9 cellular contexts compared by ENCODE assay signal in genomic region chr7:47088329-47089067, GRCh38.
A peak's percentile ranks its signal among the peaks of the same experiment; 100 is the strongest.
DNase-seq lines count a peak whose midpoint lies in the region; ATAC-seq and TF ChIP-seq lines count a peak whose summit lies in the region.
"Had no signal": no experiment of that assay in that cellular context is flagged by ENCODE, and none has a peak within 500 bp of the region (broad histone marks: within the 10 kb centered on the region; RNA-seq: fewer than 3 reads in every experiment).

No MANE protein-coding gene starts in this region.

- H3K27ac Mint-ChIP-seq in chondrocyte (ENCODE audit: unreplicated experiment), result no peak overlapping the region

- no peaks in the 10 kb centered on the region for H3K9me3 ChIP-seq in Peyer's patch
- H3K9me3 ChIP-seq in left lung, result no peaks in the 10 kb centered on the region
- H3K9me3 ChIP-seq in thyroid gland, result no peaks in the 10 kb centered on the region

- peak; percentile 87 for DNase-seq in DMS 273 (lab: John Stamatoyannopoulos, UW; ENCODE audit: unreplicated experiment)
- peak; percentile 11 for DNase-seq in GM19238 (ENCODE audit: insufficient read length, low spot score)
- DNase-seq in Peyer's patch, result peak in 2 of 3 donors; percentile 21 to 61
- no peak for DNase-seq in chondrocyte (ENCODE audit: low spot score)
- DNase-seq in left lung, result no peak
- DNase-seq in thyroid gland, result peak; percentile 66 to 68
- DNase-seq in effector CD8-positive, alpha-beta T cell (lab: John Stamatoyannopoulos, UW), result no peak

- peak; percentile 17 to 82 (median 79) for TF ChIP-seq CTCF in Peyer's patch (IDR thresholded peaks at IDR 0.05)
- TF ChIP-seq CTCF in chondrocyte (IDR thresholded peaks at IDR 0.05), result peak; percentile 100
- TF ChIP-seq CTCF in left lung (IDR thresholded peaks at IDR 0.05), result peak; percentile 81 to 82
- peak; percentile 79 to 91 (median 88) for TF ChIP-seq CTCF in thyroid gland (IDR thresholded peaks at IDR 0.05)

- ATAC-seq in HG03457 (IDR thresholded peaks at IDR 0.05; ENCODE audit: unreplicated experiment) (peak; percentile 52), left lung (peak; percentile 95)

- no peaks in the 10 kb centered on the region for H3K36me3 Mint-ChIP-seq in chondrocyte (ENCODE audit: low read depth)
- H3K36me3 Mint-ChIP-seq: activated naive CD4-positive, alpha-beta T cell treated with anti-CD3 and anti-CD28 coated beads, Interleukin-2, amount 50 U/mL, for 72 hours had no signal

- H3K4me1 Mint-ChIP-seq in chondrocyte (ENCODE audit: low read depth), result peaks cover 43% of the 10 kb centered on the region

- TF ChIP-seq POLR2A in Peyer's patch (IDR thresholded peaks at IDR 0.05) (no peak), thyroid gland (IDR thresholded peaks at IDR 0.05) (no peak)

- no peaks in the 10 kb centered on the region for H3K9me3 Mint-ChIP-seq in chondrocyte (ENCODE audit: low read depth)
- H3K9me3 Mint-ChIP-seq: activated naive CD4-positive, alpha-beta T cell treated with anti-CD3 and anti-CD28 coated beads, Interleukin-2, amount 50 U/mL, for 72 hours had no signal

- H3K27me3 ChIP-seq in Peyer's patch, result no peaks in the 10 kb centered on the region
- no peaks in the 10 kb centered on the region for H3K27me3 ChIP-seq in left lung
- H3K27me3 ChIP-seq in thyroid gland, result no peaks in the 10 kb centered on the region

- H3K36me3 ChIP-seq in Peyer's patch (no peaks in the 10 kb centered on the region), left lung (no peaks in the 10 kb centered on the region), thyroid gland (no peaks in the 10 kb centered on the region)

- no peak overlapping the region for H3K27ac ChIP-seq in Peyer's patch
- H3K27ac ChIP-seq in left lung, result no peak overlapping the region
- no peak overlapping the region for H3K27ac ChIP-seq in thyroid gland

- H3K4me3 ChIP-seq in Peyer's patch, result no peak overlapping the region
- H3K4me3 ChIP-seq in left lung, result no peak overlapping the region
- no peak overlapping the region for H3K4me3 ChIP-seq in thyroid gland (replicated peaks in 1 of 3)

- intact Hi-C loops in left lung (cut with DNase I) (loop anchor here in 1 of 2 donors (10.0 kb wide), 1 partner anchor 1174 kb away; no protein-coding TSS in a partner anchor), thyroid gland (cut with DNase I) (loop anchor here (5.0 kb wide), 2 partner anchors 311 to 1166 kb away; partner anchors contain the start of gene IGFBP3)

- H3K4me1 ChIP-seq in Peyer's patch (no peaks in the 10 kb centered on the region), left lung (no peaks in the 10 kb centered on the region), thyroid gland (peaks cover 9 to 15% of the 10 kb centered on the region in 2 donors)

- no peaks in the 10 kb centered on the region for H3K27me3 Mint-ChIP-seq in chondrocyte (ENCODE audit: low read depth)

- 39 to 47% methylated on average over 13 to 14 of the region's 14 CpGs for WGBS in thyroid gland, 2 donors

- H3K4me3 Mint-ChIP-seq in chondrocyte (ENCODE audit: unreplicated experiment), result no peak overlapping the region

Comparison
In these comparisons a context has a peak if more than half of its experiments do, and no peak if none do; other contexts are left out.
1. DNase-seq: peak in DMS 273 (single experiment), GM19238 (single experiment), Peyer's patch (2 of 3) and thyroid gland (2 of 2); none in chondrocyte (single experiment), left lung (0 of 2) and effector CD8-positive, alpha-beta T cell (single experiment).
2. Peak in every context shown above with its lines, with median percentiles within 50 percentile points of each other: CTCF ChIP-seq.